Comparison of ENCODE assay signal across 8 cellular contexts in genomic region chr2:24047703-24048033, GRCh38. TPM values are rescaled to one million over a fixed set of nuclear protein-coding genes. Genes with fewer than 3 reads are reported as not detected.
DNase-seq lines count a peak whose midpoint lies in the region; ATAC-seq and TF ChIP-seq lines count a peak whose summit lies in the region.

No MANE protein-coding gene starts in this region.

- intact Hi-C loops in activated naive CD4-positive, alpha-beta T cell treated with anti-CD3 and anti-CD28 coated beads for 36 hours (cut with micrococcal nuclease), result loop anchor here (1.0 to 10.0 kb wide), 10 partner anchors 18 to 667 kb away; partner anchors contain the start of genes ATAD2B, FAM228B, NCOA1 and PFN4
- intact Hi-C loops in testis (cut with DNase I; ENCODE audit: low total_unique reads), result no loop called here

- H3K36me3 ChIP-seq in RWPE2 (ENCODE audit: low read depth) (no peaks in the 10 kb centered on the region), iPS-18a (ENCODE audit: control insufficient read depth, low read depth, low read length) (no peaks in the 10 kb centered on the region), testis (ENCODE audit: low read depth, missing control alignments) (no peaks in the 10 kb centered on the region), tibial nerve (no peaks in the 10 kb centered on the region)

- H3K27ac ChIP-seq in RWPE2 (ENCODE audit: poor library complexity, severe bottlenecking), result peak overlapping the region; percentile 27
- H3K27ac ChIP-seq in iPS-18a (ENCODE audit: low read length), result no peak overlapping the region
- no peak overlapping the region for H3K27ac ChIP-seq in testis
- peak overlapping the region in 2 of 4 donors; percentile 56 to 86 for H3K27ac ChIP-seq in tibial nerve

- H3K4me3 ChIP-seq in RWPE2 (ENCODE audit: severe bottlenecking) (no peak overlapping the region), iPS-18a (ENCODE audit: low read length) (peak overlapping the region; percentile 78), testis (peak overlapping the region; percentile 1 to 78), tibial nerve (peak overlapping the region in 2 of 4 donors; percentile 84 to 90)

- H3K4me1 Mint-ChIP-seq in activated naive CD4-positive, alpha-beta T cell treated with anti-CD3 and anti-CD28 coated beads for 36 hours (ENCODE audit: low read depth), result peaks cover 22% of the 10 kb centered on the region

- H3K36me3 Mint-ChIP-seq in activated naive CD4-positive, alpha-beta T cell treated with anti-CD3 and anti-CD28 coated beads for 36 hours (ENCODE audit: low read depth), result peaks cover 4% of the 10 kb centered on the region

- H3K4me1 ChIP-seq in RWPE2 (ENCODE audit: insufficient read depth, poor library complexity, severe bottlenecking) (peaks cover 7% of the 10 kb centered on the region), iPS-18a (ENCODE audit: control insufficient read depth, low read depth, low read length) (peaks cover 6% of the 10 kb centered on the region), testis (peaks cover 4% of the 10 kb centered on the region), tibial nerve (peaks cover 0 to 37% (median 15%) of the 10 kb centered on the region in 4 donors)

- 19 to 37% methylated on average over 8 of the region's 8 CpGs for WGBS in testis, 2 donors
- WGBS in tibial nerve, 2 donors, result 42 to 46% methylated on average over 8 of the region's 8 CpGs

- no peak overlapping the region for H3K27ac Mint-ChIP-seq in activated naive CD4-positive, alpha-beta T cell treated with anti-CD3 and anti-CD28 coated beads for 36 hours

- no peak for TF ChIP-seq CTCF in RWPE2 (IDR thresholded peaks at IDR 0.05; ENCODE audit: poor library complexity, severe bottlenecking)
- TF ChIP-seq CTCF in testis (IDR thresholded peaks at IDR 0.05), result no peak
- no peak for TF ChIP-seq CTCF in tibial nerve (IDR thresholded peaks at IDR 0.05)

- TF ChIP-seq POLR2A in testis (IDR thresholded peaks at IDR 0.05) (no peak), tibial nerve (IDR thresholded peaks at IDR 0.05) (no peak)

- H3K27me3 Mint-ChIP-seq in activated naive CD4-positive, alpha-beta T cell treated with anti-CD3 and anti-CD28 coated beads for 36 hours (ENCODE audit: low read depth), result peaks cover 7% of the 10 kb centered on the region

- DNase-seq in activated naive CD4-positive, alpha-beta T cell treated with anti-CD3 and anti-CD28 coated beads for 36 hours, result no peak
- DNase-seq in activated naive CD4-positive, alpha-beta T cell treated with anti-CD3 and anti-CD28 coated beads, Interleukin-2, amount 50 U/mL, for 16 hours, result no peak
- DNase-seq in RWPE2 (ENCODE audit: low spot score) (no peak), testis (no peak), tibial nerve (ENCODE audit: low spot score in 2 of 2) (no peak)

- H3K9ac ChIP-seq in iPS-18a (ENCODE audit: low read length), result no peak overlapping the region

- H3K9me3 ChIP-seq in RWPE2 (ENCODE audit: severe bottlenecking) (no peaks in the 10 kb centered on the region), iPS-18a (ENCODE audit: control insufficient read depth, low read depth, low read length) (no peaks in the 10 kb centered on the region), testis (no peaks in the 10 kb centered on the region), tibial nerve (no peaks in the 10 kb centered on the region)

- TF ChIP-seq EP300 in tibial nerve (IDR thresholded peaks at IDR 0.05), result no peak

- ATAC-seq in RWPE2 (ENCODE audit: low read depth) (no peak), GM18861 (IDR thresholded peaks at IDR 0.05; ENCODE audit: unreplicated experiment) (no peak), GM21390 (IDR thresholded peaks at IDR 0.05; ENCODE audit: unreplicated experiment) (no peak)

- H3K27me3 ChIP-seq in RWPE2 (ENCODE audit: insufficient read depth, poor library complexity, severe bottlenecking) (no peaks in the 10 kb centered on the region), iPS-18a (ENCODE audit: control insufficient read depth, insufficient read depth, low read length) (no peaks in the 10 kb centered on the region), testis (no peaks in the 10 kb centered on the region), tibial nerve (no peaks in the 10 kb centered on the region)

- H3K9me3 Mint-ChIP-seq in activated naive CD4-positive, alpha-beta T cell treated with anti-CD3 and anti-CD28 coated beads for 36 hours, result no peaks in the 10 kb centered on the region

- CTCF ChIA-PET in activated naive CD4-positive, alpha-beta T cell treated with anti-CD3 and anti-CD28 coated beads for 36 hours (lab: Charles Lee), result interaction anchor here (0.8 to 1.8 kb wide), 4 partner anchors 14 to 122 kb away, joined by 3 to 8 read pairs (median 6); partner anchors contain the start of genes SF3B6 and TP53I3

- H3K4me3 Mint-ChIP-seq in activated naive CD4-positive, alpha-beta T cell treated with anti-CD3 and anti-CD28 coated beads for 36 hours, result peak overlapping the region; percentile 95

RNA-seq across cellular contexts. Expression of gene WDCP, which starts 0.5 kb away (rescaled TPM):
- total RNA-seq in activated naive CD4-positive, alpha-beta T cell treated with anti-CD3 and anti-CD28 coated beads for 36 hours, result 10 to 100 TPM; 17.6 to 21.1 TPM
- total RNA-seq in testis (10 to 100 TPM in 1 of 2 donors, 1 to 10 TPM in 1; 9.8 to 11.5 TPM), tibial nerve (1 to 10 TPM; 6.1 to 8.1 (median 6.4) TPM)
- polyA plus RNA-seq in testis (ENCODE audit: insufficient read depth, low read depth, low replicate concordance), result 10.4 TPM

RNA-seq across cellular contexts. Expression of gene FKBP1B, which starts 1.9 kb away (rescaled TPM):
- under 1 TPM in 1 of 2 experiments, not detected in 1; 0.35 TPM for total RNA-seq in activated naive CD4-positive, alpha-beta T cell treated with anti-CD3 and anti-CD28 coated beads for 36 hours
- total RNA-seq in testis, result 1 to 10 TPM; 2.7 to 3.0 TPM
- 3.6 TPM for polyA plus RNA-seq in testis (ENCODE audit: insufficient read depth, low read depth, low replicate concordance)
- total RNA-seq in tibial nerve, result 10 to 100 TPM in 1 of 4 donors, 1 to 10 TPM in 3; 5.4 to 15.3 (median 9.0) TPM

RNA-seq across cellular contexts. Expression of gene SF3B6, which starts 28.5 kb away (rescaled TPM):
- total RNA-seq in activated naive CD4-positive, alpha-beta T cell treated with anti-CD3 and anti-CD28 coated beads for 36 hours, result 100 to 1,000 TPM; 151 to 164 TPM
- total RNA-seq in testis (10 to 100 TPM; 69.3 to 87.4 TPM), tibial nerve (10 to 100 TPM; 73.7 to 93.1 (median 81.5) TPM)
- 142 TPM for polyA plus RNA-seq in testis (ENCODE audit: insufficient read depth, low read depth, low replicate concordance)

RNA-seq across cellular contexts. Expression of gene TP53I3, which starts 37.0 kb away (rescaled TPM):
- under 1 TPM; 0.60 to 0.81 TPM for total RNA-seq in activated naive CD4-positive, alpha-beta T cell treated with anti-CD3 and anti-CD28 coated beads for 36 hours
- total RNA-seq in testis, result 10 to 100 TPM; 31.3 to 36.5 TPM
- 70.4 TPM for polyA plus RNA-seq in testis (ENCODE audit: insufficient read depth, low read depth, low replicate concordance)
- total RNA-seq in tibial nerve, result 100 to 1,000 TPM in 3 of 4 donors, 10 to 100 TPM in 1; 21.0 to 134 (median 114) TPM

RNA-seq across cellular contexts. Expression of gene MFSD2B, which starts 37.8 kb away (rescaled TPM):
- under 1 TPM; 0.15 to 0.24 TPM for total RNA-seq in activated naive CD4-positive, alpha-beta T cell treated with anti-CD3 and anti-CD28 coated beads for 36 hours
- under 1 TPM; 0.39 to 0.50 TPM for total RNA-seq in testis
- 0.94 TPM for polyA plus RNA-seq in testis (ENCODE audit: insufficient read depth, low read depth, low replicate concordance)
- total RNA-seq in tibial nerve, result 1 to 10 TPM in 1 of 4 donors, under 1 TPM in 1, not detected in 2; 0.98 to 1.0 TPM
